18 cellular contexts compared by ENCODE assay signal in genomic region chr12:113041560-113041959, GRCh38.
"Had no signal": no experiment of that assay in that cellular context is flagged by ENCODE, and none has a peak within 500 bp of the region (broad histone marks: within the 10 kb centered on the region; RNA-seq: fewer than 3 reads in every experiment).

No MANE protein-coding gene starts in this region.

- H3K4me2 ChIP-seq: hepatocyte had no signal

- H3K4me3 Mint-ChIP-seq: naive B cell, type B pancreatic cell had no signal

- H3K36me3 Mint-ChIP-seq: naive B cell, type B pancreatic cell had no signal

- H3K36me3 ChIP-seq: neutrophil, right atrium auricular region, suprapubic skin, thyroid gland had no signal

- H2AFZ ChIP-seq: hepatocyte had no signal

- DNase-seq: dermis blood vessel endothelial cell; erythroblast; foreskin melanocyte; mesendoderm; naive B cell; posterior cingulate gyrus; small intestine; stimulated activated CD4-positive, alpha-beta T cell treated with anti-CD3 and anti-CD28 coated beads, Interleukin-12 subunit alpha, Interleukin-12 subunit beta, amount 100 ng/mL, for 4 hours; stimulated activated naive CD4-positive, alpha-beta T cell treated with Interleukin-2 at 50 U/mL for 16 hours had no signal

- H3K27me3 Mint-ChIP-seq: naive B cell had no signal

- H3K9me3 ChIP-seq: neutrophil, right atrium auricular region, suprapubic skin, thyroid gland had no signal

- H3K4me3 ChIP-seq: hepatocyte, right atrium auricular region, suprapubic skin, thyroid gland had no signal

- H3K27ac Mint-ChIP-seq: type B pancreatic cell had no signal

- H3K9me3 Mint-ChIP-seq: naive B cell, type B pancreatic cell had no signal

- H3K4me1 ChIP-seq: right atrium auricular region, thyroid gland had no signal

- H3K27me3 ChIP-seq: right atrium auricular region, thyroid gland had no signal

- H3K27ac ChIP-seq: hepatocyte, neutrophil, thyroid gland had no signal

- H3K79me2 ChIP-seq: hepatocyte had no signal

- FAIRE-seq: colon, kidney, small intestine, urothelium cell line had no signal
